ENCODE assay signal across 9 cellular contexts in the genomic region with DNA sequence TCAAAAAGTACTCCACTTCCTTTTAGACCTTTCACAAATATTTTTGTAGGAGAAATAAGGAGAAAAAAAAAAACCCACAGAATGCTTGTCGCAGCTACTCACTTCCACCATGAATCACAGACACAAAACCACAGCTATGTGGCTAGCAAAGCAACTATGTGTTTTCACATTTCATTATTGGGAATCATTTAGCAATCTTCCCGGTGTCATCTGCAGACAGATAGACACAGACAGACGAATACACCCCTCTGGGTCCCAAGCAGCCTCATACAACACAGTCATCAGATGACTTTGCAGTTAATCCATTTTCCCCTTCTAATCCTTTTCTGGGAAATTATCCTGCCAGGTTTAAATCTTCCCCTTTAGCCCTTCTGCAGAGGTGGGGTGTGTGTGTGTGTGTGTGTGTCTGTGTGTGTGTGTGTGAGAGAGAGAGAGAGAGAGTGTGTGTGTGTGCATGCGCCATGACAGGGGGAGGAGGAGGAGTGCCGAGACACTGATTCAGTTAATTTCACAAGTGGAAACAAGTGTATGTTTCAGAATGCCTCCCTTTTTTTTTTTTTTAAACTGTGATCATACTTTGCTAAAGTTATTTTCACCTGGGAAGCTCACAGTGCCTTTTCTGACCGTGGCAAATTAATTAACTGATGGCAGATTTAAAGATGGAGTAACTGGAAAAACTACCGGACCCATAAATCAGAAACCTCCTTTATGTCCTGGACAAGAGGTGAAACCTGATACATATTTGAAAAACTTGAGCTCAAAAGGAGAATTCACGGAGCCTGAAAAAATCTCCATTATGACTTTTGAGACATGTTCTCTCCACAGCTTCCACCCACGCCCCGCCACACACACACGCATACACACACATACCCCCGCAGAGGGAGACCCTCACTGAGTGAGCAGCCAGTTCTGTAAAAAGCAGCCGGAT. TPM values are rescaled to one million over a fixed set of nuclear protein-coding genes. Genes with fewer than 3 reads are reported as not detected.
A peak's percentile ranks its signal among the peaks of the same experiment; 100 is the strongest.
DNase-seq lines count a peak whose midpoint lies in the region; ATAC-seq, FAIRE-seq and TF ChIP-seq lines count a peak whose summit lies in the region.
"Had no signal": no experiment of that assay in that cellular context is flagged by ENCODE, and none has a peak within 500 bp of the region (broad histone marks: within the 10 kb centered on the region; RNA-seq: fewer than 3 reads in every experiment).

No MANE protein-coding gene starts in this region.

- 50 to 60% (median 56%) methylated on average over 13 of the region's 13 CpGs for WGBS in small intestine, 3 donors

- peak overlapping the region; percentile 14 for H3K4me3 ChIP-seq in left ventricle myocardium inferior
- no peak overlapping the region for H3K4me3 ChIP-seq in small intestine (ENCODE audit: low read depth in 1 of 2, low read length in 2 of 2)

- H3K9me3 ChIP-seq in left ventricle myocardium inferior (replicated peaks) (no peaks in the 10 kb centered on the region), small intestine (ENCODE audit: control insufficient read depth, low read depth) (no peaks in the 10 kb centered on the region)

- in situ Hi-C loops in KBM-7 (cut with MboI; ENCODE audit: low pct_unique_long_range_greater_than_20kb, low sequenced_read_pairs), result no loop called here

- ATAC-seq in GM18502 (IDR thresholded peaks at IDR 0.05; ENCODE audit: poor library complexity, unreplicated experiment) (no peak), HG02798 (IDR thresholded peaks at IDR 0.05; ENCODE audit: poor library complexity, unreplicated experiment) (no peak)

- TF ChIP-seq CTCF in left ventricle myocardium inferior (IDR thresholded peaks at IDR 0.05; ENCODE audit: borderline replicate concordance), result no peak

- H3K4me1 ChIP-seq in left ventricle myocardium inferior, result peaks cover 57% of the 10 kb centered on the region
- no peaks in the 10 kb centered on the region for H3K4me1 ChIP-seq in small intestine (ENCODE audit: control insufficient read depth in 2 of 2, insufficient read depth in 1 of 2, low read depth in 1 of 2, low read length in 1 of 2)

- FAIRE-seq in small intestine (lab: Jason Lieb, UNC), result no peak
- FAIRE-seq: H1 had no signal

- intact Hi-C loops in left ventricle myocardium inferior (cut with micrococcal nuclease), result no loop called here

- H3K27me3 ChIP-seq in left ventricle myocardium inferior (ENCODE audit: low read depth), result no peaks in the 10 kb centered on the region
- no peaks in the 10 kb centered on the region for H3K27me3 ChIP-seq in small intestine (ENCODE audit: control insufficient read depth in 2 of 2, insufficient read depth in 2 of 2, low read length in 2 of 2)

- DNase-seq in AG20443 (ENCODE audit: low spot score) (peak; percentile 82), KBM-7 (peak; percentile 18), activated T-cell treated with anti-CD3 and anti-CD28 coated beads for 4 hours (peak; percentile 5), left ventricle myocardium inferior (no peak), small intestine (peak; percentile 10), HUDEP-2 (lab: John Stamatoyannopoulos, UW; ENCODE audit: unreplicated experiment in 76 of 76) (no peak)

- peak overlapping the region; percentile 73 for H3K27ac ChIP-seq in left ventricle myocardium inferior (replicated peaks)
- peak overlapping the region in 1 of 2 donors; percentile 70 for H3K27ac ChIP-seq in small intestine (ENCODE audit: low read depth in 1 of 2, low read length in 1 of 2)

- H3K36me3 ChIP-seq in left ventricle myocardium inferior (no peaks in the 10 kb centered on the region), small intestine (ENCODE audit: control insufficient read depth in 2 of 2, insufficient read depth in 2 of 2, low read length in 2 of 2) (no peaks in the 10 kb centered on the region)

RNA-seq across cellular contexts. Expression of gene LTBP2, which starts 39.9 kb away (rescaled TPM):
- 26.5 TPM for total RNA-seq in left ventricle myocardium inferior
- polyA plus RNA-seq in small intestine, result 1 to 10 TPM in 1 of 3 donors, under 1 TPM in 2; 0.22 to 1.8 (median 0.54) TPM

Comparison
In these comparisons a context has a peak if more than half of its experiments do, and no peak if none do; other contexts are left out.
1. DNase-seq: peak in AG20443 (single experiment), KBM-7 (single experiment), activated T-cell treated with anti-CD3 and anti-CD28 coated beads for 4 hours (single experiment) and small intestine (single experiment); none in left ventricle myocardium inferior (single experiment) and HUDEP-2 (0 of 76).